1 cellular context compared by ENCODE assay signal in the genomic region with DNA sequence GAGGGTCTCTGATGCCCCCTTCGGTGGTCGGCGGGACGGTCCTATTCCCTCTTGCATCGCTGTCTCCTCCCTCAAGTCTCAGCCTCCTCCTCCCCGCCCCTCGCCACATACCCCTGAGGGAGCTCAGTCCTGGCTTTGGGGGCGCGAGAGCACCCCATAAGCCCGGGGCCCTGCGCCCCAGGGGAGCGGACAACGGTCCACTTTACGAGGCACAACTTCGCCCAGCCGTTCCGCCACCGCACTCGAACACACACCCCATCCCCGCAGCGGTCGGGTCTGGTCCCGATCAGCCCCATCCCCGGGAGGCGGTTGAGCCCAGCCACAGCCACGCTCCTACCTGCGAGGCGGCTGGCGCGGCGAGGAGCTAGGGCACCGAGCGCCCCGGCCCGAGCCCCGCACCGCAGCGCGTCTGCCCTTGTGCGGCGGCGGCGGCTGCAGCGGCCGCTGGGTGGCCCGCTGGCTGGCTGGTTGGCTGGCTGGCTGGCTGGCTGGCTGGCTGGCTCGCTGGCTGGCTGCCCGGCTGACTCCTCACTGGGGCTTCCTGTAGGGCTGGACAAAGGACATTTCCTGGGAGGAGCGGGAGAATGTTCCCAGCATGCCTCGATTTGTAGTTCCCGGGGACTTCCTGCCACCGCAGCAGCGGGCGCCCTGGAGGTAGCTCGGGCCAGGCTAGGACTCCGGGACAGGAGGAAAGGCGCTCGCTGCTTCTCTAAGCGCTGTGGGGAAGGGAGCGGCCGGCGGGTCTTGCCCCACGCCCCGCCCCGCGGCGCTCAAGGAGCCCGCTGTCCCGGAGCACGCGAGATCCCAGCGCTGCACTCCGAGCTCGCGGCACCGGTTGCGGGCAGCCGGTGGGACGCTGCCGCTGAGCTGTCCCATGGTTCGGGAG.
A peak's percentile ranks its signal among the peaks of the same experiment; 100 is the strongest.
TF ChIP-seq lines count a peak whose summit lies in the region.

Gene ZNF697 (minus strand): TSS at position 533 of the 886 bp plus-strand sequence. CDS start 22,166 bp downstream, outside the sequence.

TF ChIP-seq in HepG2, 621 proteins besides CTCF, POLR2A, EP300 and RAD21 (continued from another document and continues in another):
- 0 out of 2 replicates have a peak, but pooled peaks have one; percentile 36 for TF ChIP-seq AHDC1 (CRISPR knock-in tag; IDR thresholded peaks at IDR 0.05; ENCODE audit: borderline replicate concordance)
- peak; percentile 37 for TF ChIP-seq MED8 (CRISPR knock-in tag; IDR thresholded peaks at IDR 0.05; ENCODE audit: insufficient replicate concordance)
- TF ChIP-seq HNF4G (IDR thresholded peaks at IDR 0.05; ENCODE audit: borderline replicate concordance, low read depth, low read length) = no peak
- TF ChIP-seq HNF4G (CRISPR knock-in tag; IDR thresholded peaks at IDR 0.05; ENCODE audit: borderline replicate concordance, low read depth) = 0 out of 2 replicates have a peak, but pooled peaks have one; percentile 46
- TF ChIP-seq TEAD3 (CRISPR knock-in tag; optimal IDR thresholded peaks at IDR 0.05; ENCODE audit: borderline replicate concordance) = peak; percentile 74
- no peak for TF ChIP-seq FOXP1 (IDR thresholded peaks at IDR 0.05)
- no peak for TF ChIP-seq FOXP1 (CRISPR knock-in tag; IDR thresholded peaks at IDR 0.05)
- TF ChIP-seq STAG1 (CRISPR knock-in tag; IDR thresholded peaks at IDR 0.05) = no peak
- TF ChIP-seq HOMEZ (CRISPR knock-in tag; IDR thresholded peaks at IDR 0.05; ENCODE audit: low read depth) = no peak
- TF ChIP-seq ZFY (CRISPR knock-in tag; IDR thresholded peaks at IDR 0.05) = peak; percentile 86
- TF ChIP-seq MEIS2 (CRISPR knock-in tag; IDR thresholded peaks at IDR 0.05) = peak; percentile 51; the same call in 1 of the 2 replicates
- 0 out of 2 replicates have a peak, but pooled peaks have one; percentile 15 for TF ChIP-seq ZNF607 (CRISPR knock-in tag; IDR thresholded peaks at IDR 0.05; ENCODE audit: borderline replicate concordance)
- no peak for TF ChIP-seq TCF12 (IDR thresholded peaks at IDR 0.05)
- TF ChIP-seq TCF12 (CRISPR knock-in tag; IDR thresholded peaks at IDR 0.05) = no peak
- TF ChIP-seq ARHGAP35 (CRISPR knock-in tag; IDR thresholded peaks at IDR 0.05; ENCODE audit: borderline replicate concordance) = 0 out of 2 replicates have a peak, but pooled peaks have one; percentile 9
- TF ChIP-seq TBP (CRISPR knock-in tag; IDR thresholded peaks at IDR 0.05) = 0 out of 2 replicates have a peak, but pooled peaks have one; percentile 58
- TF ChIP-seq ZFP82 (CRISPR knock-in tag; IDR thresholded peaks at IDR 0.05; ENCODE audit: borderline replicate concordance) = 0 out of 2 replicates have a peak, but pooled peaks have one; percentile 45
- peak; percentile 83; the same call in 1 of the 2 replicates for TF ChIP-seq ZNF563 (CRISPR knock-in tag; IDR thresholded peaks at IDR 0.05)
- peak; percentile 81; the same call in 1 of the 2 replicates for TF ChIP-seq ZNF510 (CRISPR knock-in tag; IDR thresholded peaks at IDR 0.05; ENCODE audit: low read depth)
- peak; percentile 57; the same call in 1 of the 2 replicates for TF ChIP-seq SP2 (CRISPR knock-in tag; IDR thresholded peaks at IDR 0.05)
- 0 out of 2 replicates have a peak, but pooled peaks have one; percentile 41 for TF ChIP-seq ZNF275 (CRISPR knock-in tag; IDR thresholded peaks at IDR 0.05; ENCODE audit: borderline replicate concordance)
- TF ChIP-seq ZBTB8A (CRISPR knock-in tag; IDR thresholded peaks at IDR 0.05; ENCODE audit: borderline replicate concordance, low read depth) = 0 out of 2 replicates have a peak, but pooled peaks have one; percentile 6
- TF ChIP-seq AGO2 (optimal IDR thresholded peaks at IDR 0.05; ENCODE audit: low read depth, low read length) = peak; percentile 46
- TF ChIP-seq, protein P1, sequence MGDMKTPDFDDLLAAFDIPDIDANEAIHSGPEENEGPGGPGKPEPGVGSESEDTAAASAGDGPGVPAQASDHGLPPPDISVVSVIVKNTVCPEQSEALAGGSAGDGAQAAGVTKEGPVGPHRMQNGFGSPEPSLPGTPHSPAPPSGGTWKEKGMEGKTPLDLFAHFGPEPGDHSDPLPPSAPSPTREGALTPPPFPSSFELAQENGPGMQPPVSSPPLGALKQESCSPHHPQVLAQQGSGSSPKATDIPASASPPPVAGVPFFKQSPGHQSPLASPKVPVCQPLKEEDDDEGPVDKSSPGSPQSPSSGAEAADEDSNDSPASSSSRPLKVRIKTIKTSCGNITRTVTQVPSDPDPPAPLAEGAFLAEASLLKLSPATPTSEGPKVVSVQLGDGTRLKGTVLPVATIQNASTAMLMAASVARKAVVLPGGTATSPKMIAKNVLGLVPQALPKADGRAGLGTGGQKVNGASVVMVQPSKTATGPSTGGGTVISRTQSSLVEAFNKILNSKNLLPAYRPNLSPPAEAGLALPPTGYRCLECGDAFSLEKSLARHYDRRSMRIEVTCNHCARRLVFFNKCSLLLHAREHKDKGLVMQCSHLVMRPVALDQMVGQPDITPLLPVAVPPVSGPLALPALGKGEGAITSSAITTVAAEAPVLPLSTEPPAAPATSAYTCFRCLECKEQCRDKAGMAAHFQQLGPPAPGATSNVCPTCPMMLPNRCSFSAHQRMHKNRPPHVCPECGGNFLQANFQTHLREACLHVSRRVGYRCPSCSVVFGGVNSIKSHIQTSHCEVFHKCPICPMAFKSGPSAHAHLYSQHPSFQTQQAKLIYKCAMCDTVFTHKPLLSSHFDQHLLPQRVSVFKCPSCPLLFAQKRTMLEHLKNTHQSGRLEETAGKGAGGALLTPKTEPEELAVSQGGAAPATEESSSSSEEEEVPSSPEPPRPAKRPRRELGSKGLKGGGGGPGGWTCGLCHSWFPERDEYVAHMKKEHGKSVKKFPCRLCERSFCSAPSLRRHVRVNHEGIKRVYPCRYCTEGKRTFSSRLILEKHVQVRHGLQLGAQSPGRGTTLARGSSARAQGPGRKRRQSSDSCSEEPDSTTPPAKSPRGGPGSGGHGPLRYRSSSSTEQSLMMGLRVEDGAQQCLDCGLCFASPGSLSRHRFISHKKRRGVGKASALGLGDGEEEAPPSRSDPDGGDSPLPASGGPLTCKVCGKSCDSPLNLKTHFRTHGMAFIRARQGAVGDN (CRISPR knock-in tag; IDR thresholded peaks at IDR 0.05) = peak; percentile 71
- 0 out of 2 replicates have a peak, but pooled peaks have one; percentile 39 for TF ChIP-seq ZIK1 (CRISPR knock-in tag; IDR thresholded peaks at IDR 0.05; ENCODE audit: borderline replicate concordance, low read depth)
- TF ChIP-seq ZNF432 (CRISPR knock-in tag; IDR thresholded peaks at IDR 0.05; ENCODE audit: borderline replicate concordance) = no peak
- 0 out of 2 replicates have a peak, but pooled peaks have one; percentile 88 for TF ChIP-seq ZNF136 (CRISPR knock-in tag; IDR thresholded peaks at IDR 0.05; ENCODE audit: low read depth)
- no peak for TF ChIP-seq SOX6 (IDR thresholded peaks at IDR 0.05)
- peak; percentile 70 for TF ChIP-seq SOX6 (CRISPR knock-in tag; IDR thresholded peaks at IDR 0.05)
- TF ChIP-seq ZNF207 (IDR thresholded peaks at IDR 0.05; ENCODE audit: borderline replicate concordance) = no peak
- TF ChIP-seq SOX13 (IDR thresholded peaks at IDR 0.05) = 0 out of 2 replicates have a peak, but pooled peaks have one; percentile 25
- TF ChIP-seq SOX13 (CRISPR knock-in tag; conservative IDR thresholded peaks at IDR 0.05 in 1 of 2, IDR thresholded peaks at IDR 0.05 in 1 of 2) = peak in 1 of 2 experiments; percentile 20; a peak in 1 of 4 replicates
- TF ChIP-seq, protein P2, sequence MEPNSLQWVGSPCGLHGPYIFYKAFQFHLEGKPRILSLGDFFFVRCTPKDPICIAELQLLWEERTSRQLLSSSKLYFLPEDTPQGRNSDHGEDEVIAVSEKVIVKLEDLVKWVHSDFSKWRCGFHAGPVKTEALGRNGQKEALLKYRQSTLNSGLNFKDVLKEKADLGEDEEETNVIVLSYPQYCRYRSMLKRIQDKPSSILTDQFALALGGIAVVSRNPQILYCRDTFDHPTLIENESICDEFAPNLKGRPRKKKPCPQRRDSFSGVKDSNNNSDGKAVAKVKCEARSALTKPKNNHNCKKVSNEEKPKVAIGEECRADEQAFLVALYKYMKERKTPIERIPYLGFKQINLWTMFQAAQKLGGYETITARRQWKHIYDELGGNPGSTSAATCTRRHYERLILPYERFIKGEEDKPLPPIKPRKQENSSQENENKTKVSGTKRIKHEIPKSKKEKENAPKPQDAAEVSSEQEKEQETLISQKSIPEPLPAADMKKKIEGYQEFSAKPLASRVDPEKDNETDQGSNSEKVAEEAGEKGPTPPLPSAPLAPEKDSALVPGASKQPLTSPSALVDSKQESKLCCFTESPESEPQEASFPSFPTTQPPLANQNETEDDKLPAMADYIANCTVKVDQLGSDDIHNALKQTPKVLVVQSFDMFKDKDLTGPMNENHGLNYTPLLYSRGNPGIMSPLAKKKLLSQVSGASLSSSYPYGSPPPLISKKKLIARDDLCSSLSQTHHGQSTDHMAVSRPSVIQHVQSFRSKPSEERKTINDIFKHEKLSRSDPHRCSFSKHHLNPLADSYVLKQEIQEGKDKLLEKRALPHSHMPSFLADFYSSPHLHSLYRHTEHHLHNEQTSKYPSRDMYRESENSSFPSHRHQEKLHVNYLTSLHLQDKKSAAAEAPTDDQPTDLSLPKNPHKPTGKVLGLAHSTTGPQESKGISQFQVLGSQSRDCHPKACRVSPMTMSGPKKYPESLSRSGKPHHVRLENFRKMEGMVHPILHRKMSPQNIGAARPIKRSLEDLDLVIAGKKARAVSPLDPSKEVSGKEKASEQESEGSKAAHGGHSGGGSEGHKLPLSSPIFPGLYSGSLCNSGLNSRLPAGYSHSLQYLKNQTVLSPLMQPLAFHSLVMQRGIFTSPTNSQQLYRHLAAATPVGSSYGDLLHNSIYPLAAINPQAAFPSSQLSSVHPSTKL (CRISPR knock-in tag; IDR thresholded peaks at IDR 0.05) = peak; percentile 30; the same call in 1 of the 2 replicates
- peak; percentile 83 for TF ChIP-seq POLR2G (IDR thresholded peaks at IDR 0.05; ENCODE audit: low read depth, low read length)
- peak; percentile 39; the same call in 1 of the 2 replicates for TF ChIP-seq ZBTB2 (CRISPR knock-in tag; IDR thresholded peaks at IDR 0.05; ENCODE audit: low read depth)
- 0 out of 2 replicates have a peak, but pooled peaks have one; percentile 33 for TF ChIP-seq NFYB (CRISPR knock-in tag; IDR thresholded peaks at IDR 0.05)
- TF ChIP-seq ZNF292 (CRISPR knock-in tag; IDR thresholded peaks at IDR 0.05; ENCODE audit: borderline replicate concordance, low read depth) = peak; percentile 14; the same call in 1 of the 2 replicates
- peak; percentile 32; the same call in 1 of the 2 replicates for TF ChIP-seq ZMYM3 (CRISPR knock-in tag; IDR thresholded peaks at IDR 0.05)
